Comparison of ENCODE assay signal across 1 cellular context in genomic region chr5:62348723-62349481, GRCh38.
A peak's percentile ranks its signal among the peaks of the same experiment; 100 is the strongest.
TF ChIP-seq lines count a peak whose summit lies in the region.

No MANE protein-coding gene starts in this region.

TF ChIP-seq in K562, 482 proteins besides CTCF, POLR2A, EP300 and RAD21:
- no peak for TF ChIP-seq FOXP4 (CRISPR knock-in tag; IDR thresholded peaks at IDR 0.05; ENCODE audit: borderline replicate concordance)
- no peak for TF ChIP-seq TARDBP (IDR thresholded peaks at IDR 0.05)
- TF ChIP-seq SOX6 (IDR thresholded peaks at IDR 0.05), result 0 out of 2 replicates have a peak, but pooled peaks have one; percentile 21
- TF ChIP-seq ESRRA (IDR thresholded peaks at IDR 0.05; ENCODE audit: borderline replicate concordance, low read depth), result no peak
- peak; percentile 15; the same call in 1 of the 2 replicates for TF ChIP-seq CBFA2T3 (IDR thresholded peaks at IDR 0.05)
- peak; percentile 66 for TF ChIP-seq TCF3 (CRISPR knock-in tag; IDR thresholded peaks at IDR 0.05)
- no peak for TF ChIP-seq PML (IDR thresholded peaks at IDR 0.05; ENCODE audit: low read length)
- TF ChIP-seq ETV6 (IDR thresholded peaks at IDR 0.05; ENCODE audit: borderline replicate concordance in 1 of 2, low read depth in 2 of 2, low read length in 1 of 2), result no peak
- TF ChIP-seq ETV6 (CRISPR knock-in tag; IDR thresholded peaks at IDR 0.05; ENCODE audit: borderline replicate concordance), result no peak
- no peak for TF ChIP-seq ZBED1 (IDR thresholded peaks at IDR 0.05)
- peak; percentile 22 for TF ChIP-seq MEIS2 (IDR thresholded peaks at IDR 0.05; ENCODE audit: partially characterized antibody)
- TF ChIP-seq ZNF143 (CRISPR knock-in tag; IDR thresholded peaks at IDR 0.05), result no peak
- TF ChIP-seq KDM5B (IDR thresholded peaks at IDR 0.05; ENCODE audit: insufficient replicate concordance, low read depth, low read length), result no peak
- no peak for TF ChIP-seq ELK3 (CRISPR knock-in tag; IDR thresholded peaks at IDR 0.05)
- no peak for TF ChIP-seq ZNF408 (CRISPR knock-in tag; IDR thresholded peaks at IDR 0.05; ENCODE audit: low read depth)
- TF ChIP-seq TBL1XR1 (IDR thresholded peaks at IDR 0.05; ENCODE audit: low read length in 2 of 2), result no peak
- TF ChIP-seq, protein P1, sequence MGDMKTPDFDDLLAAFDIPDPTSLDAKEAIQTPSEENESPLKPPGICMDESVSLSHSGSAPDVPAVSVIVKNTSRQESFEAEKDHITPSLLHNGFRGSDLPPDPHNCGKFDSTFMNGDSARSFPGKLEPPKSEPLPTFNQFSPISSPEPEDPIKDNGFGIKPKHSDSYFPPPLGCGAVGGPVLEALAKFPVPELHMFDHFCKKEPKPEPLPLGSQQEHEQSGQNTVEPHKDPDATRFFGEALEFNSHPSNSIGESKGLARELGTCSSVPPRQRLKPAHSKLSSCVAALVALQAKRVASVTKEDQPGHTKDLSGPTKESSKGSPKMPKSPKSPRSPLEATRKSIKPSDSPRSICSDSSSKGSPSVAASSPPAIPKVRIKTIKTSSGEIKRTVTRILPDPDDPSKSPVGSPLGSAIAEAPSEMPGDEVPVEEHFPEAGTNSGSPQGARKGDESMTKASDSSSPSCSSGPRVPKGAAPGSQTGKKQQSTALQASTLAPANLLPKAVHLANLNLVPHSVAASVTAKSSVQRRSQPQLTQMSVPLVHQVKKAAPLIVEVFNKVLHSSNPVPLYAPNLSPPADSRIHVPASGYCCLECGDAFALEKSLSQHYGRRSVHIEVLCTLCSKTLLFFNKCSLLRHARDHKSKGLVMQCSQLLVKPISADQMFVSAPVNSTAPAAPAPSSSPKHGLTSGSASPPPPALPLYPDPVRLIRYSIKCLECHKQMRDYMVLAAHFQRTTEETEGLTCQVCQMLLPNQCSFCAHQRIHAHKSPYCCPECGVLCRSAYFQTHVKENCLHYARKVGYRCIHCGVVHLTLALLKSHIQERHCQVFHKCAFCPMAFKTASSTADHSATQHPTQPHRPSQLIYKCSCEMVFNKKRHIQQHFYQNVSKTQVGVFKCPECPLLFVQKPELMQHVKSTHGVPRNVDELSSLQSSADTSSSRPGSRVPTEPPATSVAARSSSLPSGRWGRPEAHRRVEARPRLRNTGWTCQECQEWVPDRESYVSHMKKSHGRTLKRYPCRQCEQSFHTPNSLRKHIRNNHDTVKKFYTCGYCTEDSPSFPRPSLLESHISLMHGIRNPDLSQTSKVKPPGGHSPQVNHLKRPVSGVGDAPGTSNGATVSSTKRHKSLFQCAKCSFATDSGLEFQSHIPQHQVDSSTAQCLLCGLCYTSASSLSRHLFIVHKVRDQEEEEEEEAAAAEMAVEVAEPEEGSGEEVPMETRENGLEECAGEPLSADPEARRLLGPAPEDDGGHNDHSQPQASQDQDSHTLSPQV (IDR thresholded peaks at IDR 0.05), result no peak
- no peak for TF ChIP-seq ZNF586 (CRISPR knock-in tag; conservative IDR thresholded peaks at IDR 0.05)
- TF ChIP-seq MTA2 (IDR thresholded peaks at IDR 0.05; ENCODE audit: low read depth), result 0 out of 2 replicates have a peak, but pooled peaks have one; percentile 20
- TF ChIP-seq, protein P2, sequence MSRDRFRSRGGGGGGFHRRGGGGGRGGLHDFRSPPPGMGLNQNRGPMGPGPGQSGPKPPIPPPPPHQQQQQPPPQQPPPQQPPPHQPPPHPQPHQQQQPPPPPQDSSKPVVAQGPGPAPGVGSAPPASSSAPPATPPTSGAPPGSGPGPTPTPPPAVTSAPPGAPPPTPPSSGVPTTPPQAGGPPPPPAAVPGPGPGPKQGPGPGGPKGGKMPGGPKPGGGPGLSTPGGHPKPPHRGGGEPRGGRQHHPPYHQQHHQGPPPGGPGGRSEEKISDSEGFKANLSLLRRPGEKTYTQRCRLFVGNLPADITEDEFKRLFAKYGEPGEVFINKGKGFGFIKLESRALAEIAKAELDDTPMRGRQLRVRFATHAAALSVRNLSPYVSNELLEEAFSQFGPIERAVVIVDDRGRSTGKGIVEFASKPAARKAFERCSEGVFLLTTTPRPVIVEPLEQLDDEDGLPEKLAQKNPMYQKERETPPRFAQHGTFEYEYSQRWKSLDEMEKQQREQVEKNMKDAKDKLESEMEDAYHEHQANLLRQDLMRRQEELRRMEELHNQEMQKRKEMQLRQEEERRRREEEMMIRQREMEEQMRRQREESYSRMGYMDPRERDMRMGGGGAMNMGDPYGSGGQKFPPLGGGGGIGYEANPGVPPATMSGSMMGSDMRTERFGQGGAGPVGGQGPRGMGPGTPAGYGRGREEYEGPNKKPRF (IDR thresholded peaks at IDR 0.05; ENCODE audit: low read depth, low read length), result no peak
- no peak for TF ChIP-seq ILK (tag; IDR thresholded peaks at IDR 0.05; ENCODE audit: borderline replicate concordance, low read depth)
- no peak for TF ChIP-seq MCM3 (IDR thresholded peaks at IDR 0.05)
- TF ChIP-seq PHTF2 (CRISPR knock-in tag; IDR thresholded peaks at IDR 0.05), result no peak
- TF ChIP-seq, protein P3, sequence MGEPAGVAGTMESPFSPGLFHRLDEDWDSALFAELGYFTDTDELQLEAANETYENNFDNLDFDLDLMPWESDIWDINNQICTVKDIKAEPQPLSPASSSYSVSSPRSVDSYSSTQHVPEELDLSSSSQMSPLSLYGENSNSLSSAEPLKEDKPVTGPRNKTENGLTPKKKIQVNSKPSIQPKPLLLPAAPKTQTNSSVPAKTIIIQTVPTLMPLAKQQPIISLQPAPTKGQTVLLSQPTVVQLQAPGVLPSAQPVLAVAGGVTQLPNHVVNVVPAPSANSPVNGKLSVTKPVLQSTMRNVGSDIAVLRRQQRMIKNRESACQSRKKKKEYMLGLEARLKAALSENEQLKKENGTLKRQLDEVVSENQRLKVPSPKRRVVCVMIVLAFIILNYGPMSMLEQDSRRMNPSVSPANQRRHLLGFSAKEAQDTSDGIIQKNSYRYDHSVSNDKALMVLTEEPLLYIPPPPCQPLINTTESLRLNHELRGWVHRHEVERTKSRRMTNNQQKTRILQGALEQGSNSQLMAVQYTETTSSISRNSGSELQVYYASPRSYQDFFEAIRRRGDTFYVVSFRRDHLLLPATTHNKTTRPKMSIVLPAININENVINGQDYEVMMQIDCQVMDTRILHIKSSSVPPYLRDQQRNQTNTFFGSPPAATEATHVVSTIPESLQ (CRISPR knock-in tag; IDR thresholded peaks at IDR 0.05), result no peak
- TF ChIP-seq TAL1 (IDR thresholded peaks at IDR 0.05), result peak; percentile 30; the same call in 1 of the 2 replicates
- TF ChIP-seq TAF9B (IDR thresholded peaks at IDR 0.05; ENCODE audit: partially characterized antibody), result no peak
- TF ChIP-seq TEAD4 (IDR thresholded peaks at IDR 0.05; ENCODE audit: low read length), result 0 out of 2 replicates have a peak, but pooled peaks have one; percentile 20
- no peak for TF ChIP-seq TEAD4 (CRISPR knock-in tag; IDR thresholded peaks at IDR 0.05; ENCODE audit: borderline replicate concordance)
- no peak for TF ChIP-seq MBD2 (IDR thresholded peaks at IDR 0.05; ENCODE audit: borderline replicate concordance, low read depth)
- no peak for TF ChIP-seq RBM15 (IDR thresholded peaks at IDR 0.05; ENCODE audit: insufficient read depth, low read length)
- TF ChIP-seq NR2F6 (CRISPR knock-in tag; IDR thresholded peaks at IDR 0.05), result no peak
- TF ChIP-seq ETS2 (tag; IDR thresholded peaks at IDR 0.05; ENCODE audit: borderline replicate concordance, poor library complexity, severe bottlenecking), result no peak
- TF ChIP-seq, protein P4, sequence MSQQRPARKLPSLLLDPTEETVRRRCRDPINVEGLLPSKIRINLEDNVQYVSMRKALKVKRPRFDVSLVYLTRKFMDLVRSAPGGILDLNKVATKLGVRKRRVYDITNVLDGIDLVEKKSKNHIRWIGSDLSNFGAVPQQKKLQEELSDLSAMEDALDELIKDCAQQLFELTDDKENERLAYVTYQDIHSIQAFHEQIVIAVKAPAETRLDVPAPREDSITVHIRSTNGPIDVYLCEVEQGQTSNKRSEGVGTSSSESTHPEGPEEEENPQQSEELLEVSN (IDR thresholded peaks at IDR 0.05; ENCODE audit: borderline replicate concordance in 1 of 2, extremely low read depth in 1 of 2, insufficient read depth in 1 of 2, insufficient read length in 1 of 2, low read depth in 1 of 2, low read length in 1 of 2, poor library complexity in 1 of 2, severe bottlenecking in 1 of 2), result no peak
- no peak for TF ChIP-seq RBM39 (optimal IDR thresholded peaks at IDR 0.05; ENCODE audit: low read depth, low read length)
- TF ChIP-seq FUS (optimal IDR thresholded peaks at IDR 0.05; ENCODE audit: low read depth, low read length), result no peak
- TF ChIP-seq KAT2B (IDR thresholded peaks at IDR 0.05; ENCODE audit: low read depth, low read length), result no peak
- TF ChIP-seq, protein P5, sequence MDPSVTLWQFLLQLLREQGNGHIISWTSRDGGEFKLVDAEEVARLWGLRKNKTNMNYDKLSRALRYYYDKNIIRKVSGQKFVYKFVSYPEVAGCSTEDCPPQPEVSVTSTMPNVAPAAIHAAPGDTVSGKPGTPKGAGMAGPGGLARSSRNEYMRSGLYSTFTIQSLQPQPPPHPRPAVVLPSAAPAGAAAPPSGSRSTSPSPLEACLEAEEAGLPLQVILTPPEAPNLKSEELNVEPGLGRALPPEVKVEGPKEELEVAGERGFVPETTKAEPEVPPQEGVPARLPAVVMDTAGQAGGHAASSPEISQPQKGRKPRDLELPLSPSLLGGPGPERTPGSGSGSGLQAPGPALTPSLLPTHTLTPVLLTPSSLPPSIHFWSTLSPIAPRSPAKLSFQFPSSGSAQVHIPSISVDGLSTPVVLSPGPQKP (CRISPR knock-in tag; IDR thresholded peaks at IDR 0.05), result no peak
- no peak for TF ChIP-seq ZNF644 (tag; IDR thresholded peaks at IDR 0.05; ENCODE audit: low read depth)
- no peak for TF ChIP-seq NFRKB (IDR thresholded peaks at IDR 0.05; ENCODE audit: low read depth)
- TF ChIP-seq PBX2 (CRISPR knock-in tag; IDR thresholded peaks at IDR 0.05; ENCODE audit: low read depth), result no peak
- 0 out of 2 replicates have a peak, but pooled peaks have one; percentile 11 for TF ChIP-seq PBX2 (tag; conservative IDR thresholded peaks at IDR 0.05; ENCODE audit: low read depth)
- no peak for TF ChIP-seq ATF1 (CRISPR knock-in tag; IDR thresholded peaks at IDR 0.05)
- no peak for TF ChIP-seq ATF1 (tag; IDR thresholded peaks at IDR 0.05)
- TF ChIP-seq, protein P6, sequence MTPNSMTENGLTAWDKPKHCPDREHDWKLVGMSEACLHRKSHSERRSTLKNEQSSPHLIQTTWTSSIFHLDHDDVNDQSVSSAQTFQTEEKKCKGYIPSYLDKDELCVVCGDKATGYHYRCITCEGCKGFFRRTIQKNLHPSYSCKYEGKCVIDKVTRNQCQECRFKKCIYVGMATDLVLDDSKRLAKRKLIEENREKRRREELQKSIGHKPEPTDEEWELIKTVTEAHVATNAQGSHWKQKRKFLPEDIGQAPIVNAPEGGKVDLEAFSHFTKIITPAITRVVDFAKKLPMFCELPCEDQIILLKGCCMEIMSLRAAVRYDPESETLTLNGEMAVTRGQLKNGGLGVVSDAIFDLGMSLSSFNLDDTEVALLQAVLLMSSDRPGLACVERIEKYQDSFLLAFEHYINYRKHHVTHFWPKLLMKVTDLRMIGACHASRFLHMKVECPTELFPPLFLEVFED (CRISPR knock-in tag; conservative IDR thresholded peaks at IDR 0.05), result no peak
- TF ChIP-seq ARID1B (IDR thresholded peaks at IDR 0.05), result peak; percentile 55
